13 cellular contexts compared by ENCODE assay signal in genomic region chr11:12961615-12962014, GRCh38. TPM values are rescaled to one million over a fixed set of nuclear protein-coding genes. Genes with fewer than 3 reads are reported as not detected.
DNase-seq lines count a peak whose midpoint lies in the region; ATAC-seq and TF ChIP-seq lines count a peak whose summit lies in the region.
"Had no signal": no experiment of that assay in that cellular context is flagged by ENCODE, and none has a peak within 500 bp of the region (broad histone marks: within the 10 kb centered on the region; RNA-seq: fewer than 3 reads in every experiment).

No MANE protein-coding gene starts in this region.

- H3K36me3 Mint-ChIP-seq in immature natural killer cell = no peaks in the 10 kb centered on the region

- no peak for DNase-seq in AG09319 (ENCODE audit: extremely low read depth, low read depth)
- DNase-seq in ELR (ENCODE audit: low read depth) = peak; percentile 39
- peak; percentile 42 for DNase-seq in SK-MEL-5 (ENCODE audit: low read depth, low spot score)
- DNase-seq in fibroblast of the conjunctiva (ENCODE audit: low read depth) = peak; percentile 8
- DNase-seq in activated CD4-positive, alpha-beta T cell treated with anti-CD3 and anti-CD28 coated beads for 1 hour = no peak
- no peak for DNase-seq in NCI-H774 (lab: John Stamatoyannopoulos, UW)
- no peak for DNase-seq in immature natural killer cell
- DNase-seq: activated naive CD4-positive, alpha-beta T cell treated with anti-CD3 and anti-CD28 coated beads for 36 hours; mesenchymal stem cell; NCI-H2029 treated with DMSO at 0.1 percent for 48 hours; occipital lobe; stomach had no signal

- peaks cover 2 to 7% (median 7%) of the 10 kb centered on the region in 3 donors for H3K27me3 Mint-ChIP-seq in immature natural killer cell (ENCODE audit: low read depth in 3 of 3)

- H3K4me3 Mint-ChIP-seq in immature natural killer cell = no peak overlapping the region
- H3K4me3 Mint-ChIP-seq: activated naive CD4-positive, alpha-beta T cell treated with anti-CD3 and anti-CD28 coated beads for 36 hours had no signal

- no peaks in the 10 kb centered on the region for H3K4me1 Mint-ChIP-seq in immature natural killer cell

- no peaks in the 10 kb centered on the region for H3K9me3 Mint-ChIP-seq in immature natural killer cell
- H3K9me3 Mint-ChIP-seq: activated naive CD4-positive, alpha-beta T cell treated with anti-CD3 and anti-CD28 coated beads for 36 hours had no signal

- TF ChIP-seq CTCF in AG09319 (IDR thresholded peaks at IDR 0.05; ENCODE audit: low read depth, low read length) = peak; percentile 28

- no peak for ATAC-seq in esophagus mucosa

- in situ Hi-C loops in SK-MEL-5 (cut with HindIII; ENCODE audit: low pct_unique_long_range_greater_than_20kb, low sequenced_read_pairs) = no loop called here

- no peak overlapping the region for H3K27ac Mint-ChIP-seq in immature natural killer cell
- H3K27ac Mint-ChIP-seq: activated naive CD4-positive, alpha-beta T cell treated with anti-CD3 and anti-CD28 coated beads for 36 hours had no signal

RNA-seq across cellular contexts. Expression of gene RASSF10, which starts 47.5 kb away (rescaled TPM):
- total RNA-seq in SK-MEL-5 (2014; rRNA removed; shearing (Covaris generic)) = 0.11 and 0.45 TPM in 2 replicates
- polyA plus RNA-seq in SK-MEL-5 (2015; cell fraction: cytosol; rRNA removed) = 0.33 and 0.61 TPM in 2 replicates
- 0.34 TPM in 1 of 2 replicates, not detected in the other for polyA plus RNA-seq in SK-MEL-5 (2015; cell fraction: nucleus; rRNA removed)
- polyA plus RNA-seq in immature natural killer cell = not detected
- total RNA-seq in esophagus mucosa = 11.3 TPM
- total RNA-seq: activated naive CD4-positive, alpha-beta T cell treated with anti-CD3 and anti-CD28 coated beads for 36 hours had no signal

Comparison
In these comparisons a context has a peak if more than half of its experiments do, and no peak if none do; other contexts are left out.
1. DNase-seq: peak in ELR (single experiment), SK-MEL-5 (single experiment) and fibroblast of the conjunctiva (single experiment); none in AG09319 (single experiment), activated CD4-positive, alpha-beta T cell treated with anti-CD3 and anti-CD28 coated beads for 1 hour (single experiment), NCI-H774 (single experiment) and immature natural killer cell (0 of 3).